1 cellular context compared by ENCODE assay signal in genomic region chr4:183397741-183398297, GRCh38.
TF ChIP-seq lines count a peak whose summit lies in the region.

No MANE protein-coding gene starts in this region.

TF ChIP-seq in H1, 55 proteins besides CTCF, POLR2A, EP300 and RAD21:
- TF ChIP-seq RBBP5 (IDR thresholded peaks at IDR 0.05; ENCODE audit: borderline replicate concordance, low read depth, low read length) = no peak
- no peak for TF ChIP-seq RNF2 (IDR thresholded peaks at IDR 0.05; ENCODE audit: borderline replicate concordance, low read depth, low read length, missing control alignments, poor library complexity, severe bottlenecking)
- TF ChIP-seq TAF1 (IDR thresholded peaks at IDR 0.05; ENCODE audit: low read depth, low read length) = no peak
- no peak for TF ChIP-seq HDAC2 (IDR thresholded peaks at IDR 0.05; ENCODE audit: borderline replicate concordance in 1 of 2, low read depth in 2 of 2, low read length in 2 of 2)
- no peak for TF ChIP-seq GTF2F1 (IDR thresholded peaks at IDR 0.05; ENCODE audit: borderline replicate concordance, low read depth, low read length)
- no peak for TF ChIP-seq SIRT6 (IDR thresholded peaks at IDR 0.05; ENCODE audit: low read length)
- TF ChIP-seq ZNF274 (IDR thresholded peaks at IDR 0.05; ENCODE audit: borderline replicate concordance, extremely low read depth, low read length) = no peak
- TF ChIP-seq USF2 (IDR thresholded peaks at IDR 0.05; ENCODE audit: low read length) = no peak
- no peak for TF ChIP-seq ATF3 (IDR thresholded peaks at IDR 0.05; ENCODE audit: insufficient read depth, low read depth, low read length)
